8 cellular contexts compared by ENCODE assay signal in genomic region chr10:62268027-62268398, GRCh38. TPM values are rescaled to one million over a fixed set of nuclear protein-coding genes. Genes with fewer than 3 reads are reported as not detected.
DNase-seq lines count a peak whose midpoint lies in the region; ATAC-seq and TF ChIP-seq lines count a peak whose summit lies in the region.

No MANE protein-coding gene starts in this region.

- no peak for ATAC-seq in Right ventricle myocardium inferior
- peak; percentile 35 for ATAC-seq in SK-N-SH treated with all-trans-retinoic acid at 6 μM for 48 hours

- no peaks in the 10 kb centered on the region for H3K36me3 Mint-ChIP-seq in glutamatergic neuron (ENCODE audit: unreplicated experiment)

- intact Hi-C loops in left ventricle myocardium inferior (cut with micrococcal nuclease) = no loop called here
- intact Hi-C loops in Right ventricle myocardium inferior (cut with DNase I) = no loop called here

- no peaks in the 10 kb centered on the region for H3K36me3 ChIP-seq in left ventricle myocardium inferior

- H3K27ac Mint-ChIP-seq in glutamatergic neuron (ENCODE audit: unreplicated experiment) = no peak overlapping the region

- H3K4me3 Mint-ChIP-seq in glutamatergic neuron (ENCODE audit: unreplicated experiment) = peak overlapping the region; percentile 86

- DNase-seq in left ventricle myocardium inferior (no peak), Right ventricle myocardium inferior (ENCODE audit: missing footprints) (no peak), glutamatergic neuron (peak; percentile 27), MV-4-11 (lab: John Stamatoyannopoulos, UW) (no peak), 8988T (no peak), germinal center (ENCODE audit: low spot score) (no peak)

- peaks cover 37% of the 10 kb centered on the region for H3K27me3 ChIP-seq in left ventricle myocardium inferior (ENCODE audit: low read depth)

- peak overlapping the region; percentile 81 for H3K4me3 ChIP-seq in left ventricle myocardium inferior
- peak overlapping the region; percentile 58 to 79 (median 69) for H3K4me3 ChIP-seq in skin epidermis

- H3K9me3 ChIP-seq in left ventricle myocardium inferior (replicated peaks) = no peaks in the 10 kb centered on the region

- H3K27ac ChIP-seq in left ventricle myocardium inferior (replicated peaks) = no peak overlapping the region
- H3K27ac ChIP-seq in skin epidermis = peak overlapping the region in 4 of 21 experiments; percentile 14 to 56 (median 33)

- H3K27me3 Mint-ChIP-seq in glutamatergic neuron (ENCODE audit: unreplicated experiment) = peaks cover 4% of the 10 kb centered on the region

- peaks cover 3% of the 10 kb centered on the region for H3K9me3 Mint-ChIP-seq in glutamatergic neuron (ENCODE audit: unreplicated experiment)

- H3K4me1 ChIP-seq in left ventricle myocardium inferior = peaks cover 12% of the 10 kb centered on the region

- TF ChIP-seq CTCF in left ventricle myocardium inferior (IDR thresholded peaks at IDR 0.05; ENCODE audit: borderline replicate concordance) = no peak
- no peak for TF ChIP-seq CTCF in glutamatergic neuron (IDR thresholded peaks at IDR 0.05; ENCODE audit: partially characterized antibody, unreplicated experiment)

- H3K4me1 Mint-ChIP-seq in glutamatergic neuron (ENCODE audit: low read depth, unreplicated experiment) = peaks cover 2% of the 10 kb centered on the region

TF ChIP-seq in SK-N-SH treated with all-trans-retinoic acid at 6 μM for 48 hours, 23 proteins besides CTCF, POLR2A, EP300 and RAD21:
- TF ChIP-seq, protein P1, sequence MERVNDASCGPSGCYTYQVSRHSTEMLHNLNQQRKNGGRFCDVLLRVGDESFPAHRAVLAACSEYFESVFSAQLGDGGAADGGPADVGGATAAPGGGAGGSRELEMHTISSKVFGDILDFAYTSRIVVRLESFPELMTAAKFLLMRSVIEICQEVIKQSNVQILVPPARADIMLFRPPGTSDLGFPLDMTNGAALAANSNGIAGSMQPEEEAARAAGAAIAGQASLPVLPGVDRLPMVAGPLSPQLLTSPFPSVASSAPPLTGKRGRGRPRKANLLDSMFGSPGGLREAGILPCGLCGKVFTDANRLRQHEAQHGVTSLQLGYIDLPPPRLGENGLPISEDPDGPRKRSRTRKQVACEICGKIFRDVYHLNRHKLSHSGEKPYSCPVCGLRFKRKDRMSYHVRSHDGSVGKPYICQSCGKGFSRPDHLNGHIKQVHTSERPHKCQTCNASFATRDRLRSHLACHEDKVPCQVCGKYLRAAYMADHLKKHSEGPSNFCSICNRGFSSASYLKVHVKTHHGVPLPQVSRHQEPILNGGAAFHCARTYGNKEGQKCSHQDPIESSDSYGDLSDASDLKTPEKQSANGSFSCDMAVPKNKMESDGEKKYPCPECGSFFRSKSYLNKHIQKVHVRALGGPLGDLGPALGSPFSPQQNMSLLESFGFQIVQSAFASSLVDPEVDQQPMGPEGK (CRISPR knock-in tag; IDR thresholded peaks at IDR 0.05; ENCODE audit: borderline replicate concordance) = no peak
- TF ChIP-seq PPARA (CRISPR knock-in tag; IDR thresholded peaks at IDR 0.05; ENCODE audit: borderline replicate concordance) = no peak
- no peak for TF ChIP-seq BACH2 (CRISPR knock-in tag; IDR thresholded peaks at IDR 0.05; ENCODE audit: borderline replicate concordance)
- no peak for TF ChIP-seq CSDC2 (CRISPR knock-in tag; IDR thresholded peaks at IDR 0.05)
- TF ChIP-seq ZNF70 (CRISPR knock-in tag; IDR thresholded peaks at IDR 0.05) = no peak
- no peak for TF ChIP-seq OSR1 (CRISPR knock-in tag; IDR thresholded peaks at IDR 0.05)
TF ChIP-seq in SK-N-SH treated with all-trans-retinoic acid at 6 μM for 48 hours: peak in this region for 0.

RNA-seq across cellular contexts. Expression of gene RTKN2, which starts 0.6 kb away (rescaled TPM):
- total RNA-seq in left ventricle myocardium inferior = not detected
- total RNA-seq in Right ventricle myocardium inferior = not detected
- 3.2 TPM for total RNA-seq in glutamatergic neuron (ENCODE audit: unreplicated experiment)
